ENCODE assay signal across 1 cellular context in genomic region chr4:107772269-107772668, GRCh38. TPM values are rescaled to one million over a fixed set of nuclear protein-coding genes. Genes with fewer than 3 reads are reported as not detected.
"Had no signal": no experiment of that assay in that cellular context is flagged by ENCODE, and none has a peak within 500 bp of the region (broad histone marks: within the 10 kb centered on the region; RNA-seq: fewer than 3 reads in every experiment).

No MANE protein-coding gene starts in this region.

RNA-seq across cellular contexts. Expression of gene SGMS2, which starts 52.5 kb away (rescaled TPM):
- polyA plus RNA-seq: IgD-negative memory B cell had no signal
